ENCODE assay signal across 8 cellular contexts in genomic region chr20:33947709-33948295, GRCh38. TPM values are rescaled to one million over a fixed set of nuclear protein-coding genes. Genes with fewer than 3 reads are reported as not detected.
DNase-seq lines count a peak whose midpoint lies in the region; ATAC-seq, FAIRE-seq and TF ChIP-seq lines count a peak whose summit lies in the region.

No MANE protein-coding gene starts in this region.

- peak; percentile 45 for FAIRE-seq in GM12891 (lab: Jason Lieb, UNC)

- no peak for TF ChIP-seq POLR2A in GM12891 (IDR thresholded peaks at IDR 0.05; ENCODE audit: low read depth, low read length)

- DNase-seq in ACHN (peak; percentile 63), GM12891 (ENCODE audit: insufficient read length, low spot score) (peak; percentile 23), NCI-H82 (lab: John Stamatoyannopoulos, UW) (peak; percentile 81), activated T-cell treated with anti-CD3 and anti-CD28 coated beads for 4 hours (peak; percentile 17), glomerular visceral epithelial cell (ENCODE audit: extremely low spot score) (peak; percentile 24), NCI-H345 treated with DMSO at 0.1 percent for 48 hours (lab: John Stamatoyannopoulos, UW; ENCODE audit: unreplicated experiment) (no peak)
- peak; percentile 6 to 8 for DNase-seq in stimulated activated CD4-positive, alpha-beta T cell treated with anti-CD3 and anti-CD28 coated beads, Interleukin-4, amount 100 ng/mL, for 4 hours

- in situ Hi-C loops in ACHN (cut with HindIII; ENCODE audit: low pct_ligation_motif_present, low pct_unique_long_range_greater_than_20kb, low sequenced_read_pairs): no loop called here

- no peak for ATAC-seq in GM18909 (IDR thresholded peaks at IDR 0.05; ENCODE audit: poor library complexity, unreplicated experiment)

TF ChIP-seq in GM12891, 5 proteins besides CTCF, POLR2A, EP300 and RAD21:
- TF ChIP-seq TAF1 (IDR thresholded peaks at IDR 0.05; ENCODE audit: low read depth, low read length) (no peak), SPI1 (IDR thresholded peaks at IDR 0.05; ENCODE audit: low read depth, low read length) (no peak), POU2F2 (IDR thresholded peaks at IDR 0.05; ENCODE audit: low read depth, low read length) (no peak), PAX5 (IDR thresholded peaks at IDR 0.05; ENCODE audit: insufficient read depth, low read length, severe bottlenecking) (no peak), POLR2AphosphoS5 (IDR thresholded peaks at IDR 0.05; ENCODE audit: low read depth, low read length) (no peak)
TF ChIP-seq in GM12891: peak in this region for 0.

RNA-seq across cellular contexts. Expression of gene RALY, which starts 45.9 kb away (rescaled TPM):
- 123 TPM for polyA plus RNA-seq in GM12891 (2012; ENCODE audit: low read depth, missing spikeins)
